Comparison of ENCODE assay signal across 8 cellular contexts in the genomic region with DNA sequence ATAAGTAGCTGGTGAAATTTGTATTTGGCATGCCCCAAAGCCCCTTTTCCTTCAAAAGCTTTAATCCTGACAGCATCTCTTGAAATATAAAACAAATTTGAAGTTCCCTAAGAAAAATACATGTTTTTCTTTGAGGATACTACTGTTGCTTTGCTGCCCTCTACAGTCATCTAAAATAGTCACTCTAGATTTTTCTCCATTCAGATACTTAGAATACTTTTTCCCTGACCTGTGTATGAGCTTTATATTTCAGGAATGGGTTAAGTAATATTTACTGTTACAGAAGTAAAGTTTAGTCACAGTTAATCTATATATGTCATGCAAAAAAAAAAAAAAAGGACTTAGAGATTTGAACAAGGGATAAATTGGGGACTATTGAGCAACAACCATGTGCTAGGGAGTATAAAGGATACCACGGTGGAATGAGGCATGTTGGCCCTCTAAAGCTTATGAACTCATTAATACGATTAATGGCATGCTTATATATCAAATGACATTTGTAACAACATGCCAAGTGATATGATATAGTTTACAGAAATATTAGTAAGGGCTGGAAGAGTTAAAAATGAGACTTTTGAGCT. TPM values are rescaled to one million over a fixed set of nuclear protein-coding genes. Genes with fewer than 3 reads are reported as not detected.
DNase-seq lines count a peak whose midpoint lies in the region; ATAC-seq and TF ChIP-seq lines count a peak whose summit lies in the region.

No MANE protein-coding gene starts in this region.

- DNase-seq in A172 (ENCODE audit: low spot score) (peak; percentile 33), GM13977 (ENCODE audit: low spot score) (no peak), SW480 (ENCODE audit: low spot score) (peak; percentile 22), hepatocyte (ENCODE audit: low spot score) (peak; percentile 36), CD14-positive monocyte (ENCODE audit: low spot score) (no peak)
- DNase-seq in CD4-positive, alpha-beta memory T cell: no peak
- DNase-seq in activated T-cell treated with anti-CD3 and anti-CD28 coated beads, Interleukin-2, amount 50 U/mL, for 48 hours: no peak

- TF ChIP-seq CTCF in GM13977 (IDR thresholded peaks at IDR 0.05; ENCODE audit: extremely low read depth, insufficient read depth, missing control alignments) (peak; percentile 35), hepatocyte (IDR thresholded peaks at IDR 0.05; ENCODE audit: poor library complexity) (peak; percentile 75), CD14-positive monocyte (IDR thresholded peaks at IDR 0.05) (no peak)

- in situ Hi-C loops in GM13977 (cut with MboI; ENCODE audit: low pct_unique_long_range_greater_than_20kb, low sequenced_read_pairs, unreplicated experiment): no loop called here

- no peaks in the 10 kb centered on the region for H3K36me3 ChIP-seq in hepatocyte (replicated peaks; ENCODE audit: insufficient read depth, low read depth)
- no peaks in the 10 kb centered on the region for H3K36me3 ChIP-seq in CD4-positive, alpha-beta memory T cell (ENCODE audit: insufficient read depth, low read length)

- no peaks in the 10 kb centered on the region for H3K27me3 Mint-ChIP-seq in CD4-positive, alpha-beta memory T cell
- peaks cover 3% of the 10 kb centered on the region in 3 donors for H3K27me3 Mint-ChIP-seq in CD14-positive monocyte (ENCODE audit: low read depth in 3 of 3)

- peaks cover under 1 to 8% (median 3%) of the 10 kb centered on the region in 4 donors for H3K4me1 Mint-ChIP-seq in CD4-positive, alpha-beta memory T cell
- H3K4me1 Mint-ChIP-seq in CD14-positive monocyte: no peaks in the 10 kb centered on the region

- intact Hi-C loops in CD4-positive, alpha-beta memory T cell (cut with micrococcal nuclease): loop anchor here (2.0 kb wide), 2 partner anchors 766 to 1348 kb away; no protein-coding TSS in a partner anchor
- intact Hi-C loops in CD14-positive monocyte (cut with micrococcal nuclease): no loop called here

- H3K79me2 ChIP-seq in hepatocyte: peaks cover 100% of the 10 kb centered on the region

- no peaks in the 10 kb centered on the region for H3K9me2 ChIP-seq in hepatocyte (replicated peaks; ENCODE audit: insufficient read depth)

- no peak for ATAC-seq in HG03097 (IDR thresholded peaks at IDR 0.05; ENCODE audit: low FRiP score, unreplicated experiment)

- no peak overlapping the region for H3K4me3 Mint-ChIP-seq in CD4-positive, alpha-beta memory T cell
- H3K4me3 Mint-ChIP-seq in CD14-positive monocyte: no peak overlapping the region

- H3K27ac ChIP-seq in hepatocyte: no peak overlapping the region
- no peak overlapping the region for H3K27ac ChIP-seq in CD4-positive, alpha-beta memory T cell (ENCODE audit: low read depth, low read length)

- H3K9me3 ChIP-seq in hepatocyte (ENCODE audit: low read depth): no peaks in the 10 kb centered on the region
- no peaks in the 10 kb centered on the region for H3K9me3 ChIP-seq in CD4-positive, alpha-beta memory T cell (ENCODE audit: control insufficient read depth in 1 of 2, low read length in 2 of 2)

- H3K9me3 Mint-ChIP-seq in CD4-positive, alpha-beta memory T cell: no peaks in the 10 kb centered on the region
- H3K9me3 Mint-ChIP-seq in CD14-positive monocyte: no peaks in the 10 kb centered on the region

- CTCF ChIA-PET in CD4-positive, alpha-beta memory T cell (lab: Charles Lee; ENCODE audit: partially characterized antibody): interaction anchor here (0.7 to 3.4 kb wide), 17 partner anchors 10 to 1548 kb away, joined by 3 to 20 read pairs (median 4); partner anchors contain the start of genes ABHD10 and CD96

- no peak overlapping the region for H2AFZ ChIP-seq in hepatocyte

- peaks cover 7% of the 10 kb centered on the region for H3K4me1 ChIP-seq in hepatocyte (ENCODE audit: insufficient read depth)
- no peaks in the 10 kb centered on the region for H3K4me1 ChIP-seq in CD4-positive, alpha-beta memory T cell (ENCODE audit: insufficient read depth, low read length)

- H4K20me1 ChIP-seq in hepatocyte (ENCODE audit: insufficient read depth, poor library complexity, severe bottlenecking): peaks cover 9% of the 10 kb centered on the region

- no peaks in the 10 kb centered on the region for H3K36me3 Mint-ChIP-seq in CD4-positive, alpha-beta memory T cell
- H3K36me3 Mint-ChIP-seq in CD14-positive monocyte: no peaks in the 10 kb centered on the region

- H3K27ac Mint-ChIP-seq in CD4-positive, alpha-beta memory T cell: no peak overlapping the region
- no peak overlapping the region for H3K27ac Mint-ChIP-seq in CD14-positive monocyte

- POLR2A ChIA-PET in CD4-positive, alpha-beta memory T cell (lab: Charles Lee; ENCODE audit: partially characterized antibody): no interaction called here

- peak overlapping the region; percentile 10 for H3K4me2 ChIP-seq in hepatocyte

- no peak overlapping the region for H3K4me3 ChIP-seq in hepatocyte
- no peak overlapping the region for H3K4me3 ChIP-seq in CD4-positive, alpha-beta memory T cell (ENCODE audit: low read length in 2 of 2)

- H3K27me3 ChIP-seq in hepatocyte: no peaks in the 10 kb centered on the region
- no peaks in the 10 kb centered on the region for H3K27me3 ChIP-seq in CD4-positive, alpha-beta memory T cell (ENCODE audit: insufficient read depth, low read length)

- 30% methylated on average over 2 of the region's 2 CpGs for WGBS in hepatocyte (ENCODE audit: low lambda C conversion rate, missing lambda C conversion rate)

RNA-seq across cellular contexts. Expression of gene NECTIN3, which starts 8.8 kb away (rescaled TPM):
- total RNA-seq in A172 (2014; rRNA removed; shearing (Covaris generic)): 42.2 and 51.4 TPM in 2 replicates
- total RNA-seq in hepatocyte: 64.9 and 88.6 TPM in 2 replicates
- polyA plus RNA-seq in hepatocyte: 15.7 and 18.9 TPM in 2 replicates
- 10 to 100 TPM; 12.2 to 15.6 TPM for total RNA-seq in CD4-positive, alpha-beta memory T cell
- 1 to 10 TPM; 1.9 to 3.6 TPM for polyA plus RNA-seq in CD4-positive, alpha-beta memory T cell
- polyA plus RNA-seq in CD14-positive monocyte: not detected

Comparison
In these comparisons a context has a peak if more than half of its experiments do, and no peak if none do; other contexts are left out.
1. DNase-seq: peak in A172 (single experiment), SW480 (single experiment) and hepatocyte (single experiment); none in GM13977 (single experiment), CD4-positive, alpha-beta memory T cell (0 of 5), CD14-positive monocyte (single experiment) and activated T-cell treated with anti-CD3 and anti-CD28 coated beads, Interleukin-2, amount 50 U/mL, for 48 hours (0 of 2).